In the genomic region with DNA sequence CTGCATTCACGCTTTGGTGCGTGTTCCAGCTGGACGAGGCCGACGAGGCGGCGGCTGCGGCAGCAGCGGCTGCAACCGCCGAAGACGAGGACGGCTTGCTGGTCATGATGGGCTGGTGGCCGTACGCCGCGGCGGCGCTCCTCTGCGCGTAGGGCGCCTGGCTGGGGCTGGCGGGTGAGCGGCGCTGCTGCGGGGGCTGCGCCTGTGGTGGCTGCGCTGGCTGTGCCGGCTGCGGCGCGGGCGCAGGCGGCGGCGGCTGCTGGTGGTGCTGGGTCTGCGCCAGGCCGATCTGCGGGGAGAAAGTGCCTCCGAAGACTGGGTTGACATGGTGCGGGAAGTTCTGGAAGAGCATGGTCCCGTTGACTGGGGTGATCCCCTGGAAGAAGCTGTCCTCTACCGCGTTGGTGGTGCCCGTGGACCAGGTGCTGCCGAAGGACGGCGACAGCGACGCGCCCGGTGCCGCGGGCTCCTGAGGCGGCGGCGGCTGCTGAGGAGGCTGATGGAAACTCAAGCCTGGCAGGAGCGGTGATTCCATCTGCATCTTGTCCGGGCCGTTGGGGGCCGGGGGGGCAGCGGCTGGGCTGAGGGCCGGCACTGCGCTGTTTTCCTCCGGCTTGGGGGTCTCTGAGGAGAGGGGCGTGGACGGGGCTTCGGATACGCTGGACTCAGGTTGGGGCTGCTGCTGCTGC, we compare ENCODE assay signal across 8 cellular contexts. TPM values are rescaled to one million over a fixed set of nuclear protein-coding genes. Genes with fewer than 3 reads are reported as not detected.
DNase-seq lines count a peak whose midpoint lies in the region; ATAC-seq and TF ChIP-seq lines count a peak whose summit lies in the region.

No MANE protein-coding gene starts in this region.

- H3K36me3 ChIP-seq in HUES64 (ENCODE audit: insufficient read depth, low read length) (no peaks in the 10 kb centered on the region), lung (ENCODE audit: control insufficient read depth in 2 of 2, insufficient read depth in 2 of 2, low read length in 2 of 2) (no peaks in the 10 kb centered on the region)

- H3K36me3 Mint-ChIP-seq in activated CD4-positive, alpha-beta T cell treated with anti-CD3 and anti-CD28 coated beads, Interleukin-2, amount 10 ng/mL, durations not matched to agents 7 days and 5 days (ENCODE audit: low read depth): peaks cover 19% of the 10 kb centered on the region

- no peak overlapping the region for H3K27ac Mint-ChIP-seq in activated CD4-positive, alpha-beta T cell treated with anti-CD3 and anti-CD28 coated beads, Interleukin-2, amount 10 ng/mL, durations not matched to agents 7 days and 5 days

- H3K27ac ChIP-seq in HUES64 (ENCODE audit: low read depth, low read length): no peak overlapping the region
- peak overlapping the region; percentile 84 to 89 for H3K27ac ChIP-seq in lung (ENCODE audit: low read depth in 1 of 2, low read length in 1 of 2)

- H3K27me3 ChIP-seq in HUES64 (ENCODE audit: insufficient read depth, low read length) (peaks cover 55% of the 10 kb centered on the region), lung (ENCODE audit: control insufficient read depth, insufficient read depth) (no peaks in the 10 kb centered on the region)

- TF ChIP-seq CTCF in lung (IDR thresholded peaks at IDR 0.05; ENCODE audit: control extremely low read depth, extremely low read depth): no peak

- peaks cover 23% of the 10 kb centered on the region for H3K4me1 ChIP-seq in HUES64 (ENCODE audit: insufficient read depth, low read length)
- peaks cover 5 to 6% of the 10 kb centered on the region in 2 donors for H3K4me1 ChIP-seq in lung (ENCODE audit: control insufficient read depth in 2 of 2, insufficient read depth in 2 of 2, low read length in 2 of 2)

- peak overlapping the region; percentile 81 for H3K4me3 ChIP-seq in HUES64 (ENCODE audit: low read length)
- H3K4me3 ChIP-seq in lung: peak overlapping the region; percentile 50

- H3K27me3 Mint-ChIP-seq in activated CD4-positive, alpha-beta T cell treated with anti-CD3 and anti-CD28 coated beads, Interleukin-2, amount 10 ng/mL, durations not matched to agents 7 days and 5 days: peaks cover 15% of the 10 kb centered on the region

- peak overlapping the region; percentile 31; the same call in 1 of the 2 replicates for H3K9ac ChIP-seq in HUES64 (ENCODE audit: low read depth, low read length)

- 1% methylated on average over 69 of the region's 69 CpGs for WGBS in HUES64
- WGBS in lung, 2 donors: 4 to 19% methylated on average over 65 to 69 of the region's 69 CpGs

- H3K9me3 ChIP-seq in HUES64 (ENCODE audit: insufficient read depth, low read depth, low read length) (no peaks in the 10 kb centered on the region), lung (ENCODE audit: control insufficient read depth in 2 of 2, insufficient read depth in 1 of 2, low read length in 1 of 2) (no peaks in the 10 kb centered on the region)

- peaks cover 34% of the 10 kb centered on the region for H3K4me1 Mint-ChIP-seq in activated CD4-positive, alpha-beta T cell treated with anti-CD3 and anti-CD28 coated beads, Interleukin-2, amount 10 ng/mL, durations not matched to agents 7 days and 5 days

- CTCF ChIA-PET in activated CD4-positive, alpha-beta T cell treated with anti-CD3 and anti-CD28 coated beads, Interleukin-2, amount 10 ng/mL, durations not matched to agents 7 days and 5 days (lab: Charles Lee): interaction anchor here (1.4 kb wide), 1 partner anchor 18 kb away, joined by 3 read pairs; no protein-coding TSS in a partner anchor

- POLR2A ChIA-PET in activated CD4-positive, alpha-beta T cell treated with anti-CD3 and anti-CD28 coated beads, Interleukin-2, amount 10 ng/mL, durations not matched to agents 7 days and 5 days (lab: Charles Lee): no interaction called here

- DNase-seq in activated T-cell treated with anti-CD3 and anti-CD28 coated beads for 1 hour (ENCODE audit: low read depth): peak; percentile 12
- DNase-seq in activated T-cell treated with anti-CD3 and anti-CD28 coated beads for 4 hours: no peak
- DNase-seq in activated CD4-positive, alpha-beta T cell treated with anti-CD3 and anti-CD28 coated beads, Interleukin-2, amount 10 ng/mL, durations not matched to agents 7 days and 5 days: peak; percentile 30
- DNase-seq in ecto neural progenitor cell (ENCODE audit: low spot score): peak; percentile 75
- peak; percentile 39 for DNase-seq in lung (ENCODE audit: low spot score)
- peak; percentile 8 for DNase-seq in stimulated activated CD8-positive, alpha-beta memory T cell treated with anti-CD3 and anti-CD28 coated beads, Interleukin-12 subunit alpha, Interleukin-12 subunit beta, amount 100 ng/mL, for 1 hour (ENCODE audit: low read depth)
- DNase-seq in epidermal melanocyte (ENCODE audit: insufficient read length, low spot score): no peak

- peak overlapping the region; percentile 80 for H3K4me3 Mint-ChIP-seq in activated CD4-positive, alpha-beta T cell treated with anti-CD3 and anti-CD28 coated beads, Interleukin-2, amount 10 ng/mL, durations not matched to agents 7 days and 5 days

- H3K9me3 Mint-ChIP-seq in activated CD4-positive, alpha-beta T cell treated with anti-CD3 and anti-CD28 coated beads, Interleukin-2, amount 10 ng/mL, durations not matched to agents 7 days and 5 days: no peaks in the 10 kb centered on the region

- ATAC-seq in lung (ENCODE audit: insufficient read depth, low FRiP score): peak; percentile 42

RNA-seq across cellular contexts. Expression of a gene that starts 51.1 kb away (rescaled TPM):
- 0.70 TPM for polyA plus RNA-seq in HUES64 (2013, experiment 1 of 2)
- 0.82 TPM for polyA plus RNA-seq in HUES64 (2013, experiment 2 of 2)
- total RNA-seq in activated CD4-positive, alpha-beta T cell treated with anti-CD3 and anti-CD28 coated beads, Interleukin-2, amount 10 ng/mL, durations not matched to agents 7 days and 5 days: 1 to 10 TPM; 2.2 to 2.6 TPM
- 1 to 10 TPM; 4.3 to 5.1 TPM for total RNA-seq in lung
- polyA plus RNA-seq in lung: 1 to 10 TPM; 1.1 to 1.3 TPM

RNA-seq across cellular contexts. Expression of a gene that starts 51.2 kb away (rescaled TPM):
- polyA plus RNA-seq in HUES64 (2013, experiment 1 of 2): 16.8 TPM
- 17.0 TPM for polyA plus RNA-seq in HUES64 (2013, experiment 2 of 2)
- total RNA-seq in activated CD4-positive, alpha-beta T cell treated with anti-CD3 and anti-CD28 coated beads, Interleukin-2, amount 10 ng/mL, durations not matched to agents 7 days and 5 days: 10 to 100 TPM; 15.1 to 21.5 TPM
- total RNA-seq in lung: 10 to 100 TPM; 25.1 to 38.1 TPM
- polyA plus RNA-seq in lung: 10 to 100 TPM; 10.0 to 20.7 TPM

Comparison
In these comparisons a context has a peak if more than half of its experiments do, and no peak if none do; other contexts are left out.
1. DNase-seq: peak in activated T-cell treated with anti-CD3 and anti-CD28 coated beads for 1 hour (single experiment), activated CD4-positive, alpha-beta T cell treated with anti-CD3 and anti-CD28 coated beads, Interleukin-2, amount 10 ng/mL, durations not matched to agents 7 days and 5 days (single experiment), ecto neural progenitor cell (single experiment), lung (single experiment) and stimulated activated CD8-positive, alpha-beta memory T cell treated with anti-CD3 and anti-CD28 coated beads, Interleukin-12 subunit alpha, Interleukin-12 subunit beta, amount 100 ng/mL, for 1 hour (single experiment); none in activated T-cell treated with anti-CD3 and anti-CD28 coated beads for 4 hours (single experiment) and epidermal melanocyte (single experiment).